ENCODE assay signal across 8 cellular contexts in genomic region chr11:93197383-93198220, GRCh38. TPM values are rescaled to one million over a fixed set of nuclear protein-coding genes. Genes with fewer than 3 reads are reported as not detected.
DNase-seq lines count a peak whose midpoint lies in the region; ATAC-seq and TF ChIP-seq lines count a peak whose summit lies in the region.

Gene SLC36A4, minus strand, starts transcription at chr11:93197991. Its CDS starts 159 bp downstream, at chr11:93197832.

- H3K9me3 ChIP-seq in upper lobe of left lung = no peaks in the 10 kb centered on the region

- H3K27me3 ChIP-seq in upper lobe of left lung = no peaks in the 10 kb centered on the region

- H3K4me3 ChIP-seq in GM12875 (ENCODE audit: low read depth, low read length) = peak within 1 kb of the TSS; percentile 79
- H3K4me3 ChIP-seq in upper lobe of left lung = peak within 1 kb of the TSS; percentile 51 to 81 (median 66)

- WGBS in upper lobe of left lung, 2 donors = 0% methylated on average over 21 to 32 of the region's 82 CpGs

- peak; percentile 90 to 97 (median 96) for DNase-seq in NCI-H1417 (lab: John Stamatoyannopoulos, UW)
- peak; percentile 80 for DNase-seq in T follicular helper cell (ENCODE audit: low read depth)
- DNase-seq in amniotic epithelial cell (ENCODE audit: low read depth) = peak; percentile 96
- DNase-seq in left cardiac atrium = peak; percentile 94
- DNase-seq in posterior vena cava (ENCODE audit: low spot score) = peak; percentile 98
- peak; percentile 96 to 97 for DNase-seq in upper lobe of left lung

- intact Hi-C loops in left cardiac atrium (cut with DNase I) = no loop called here
- intact Hi-C loops in posterior vena cava (cut with DNase I) = loop anchor here in 1 of 2 donors (10.0 kb wide), 1 partner anchor 1203 kb away; no protein-coding TSS in a partner anchor

- H3K36me3 ChIP-seq in upper lobe of left lung = no peaks in the 10 kb centered on the region

- peaks cover 4 to 13% (median 5%) of the 10 kb centered on the region in 4 donors for H3K4me1 ChIP-seq in upper lobe of left lung

- TF ChIP-seq CTCF in GM12875 (IDR thresholded peaks at IDR 0.05; ENCODE audit: borderline replicate concordance, insufficient read depth, low read depth, low read length) = no peak
- TF ChIP-seq CTCF in upper lobe of left lung (IDR thresholded peaks at IDR 0.05) = peak in 2 of 6 experiments; percentile 11 to 27

- peak; percentile 52 to 95 (median 90) for TF ChIP-seq POLR2A in upper lobe of left lung (IDR thresholded peaks at IDR 0.05)

- H3K27ac ChIP-seq in upper lobe of left lung = peak within 1 kb of the TSS; percentile 96 to 99 (median 97)

- ATAC-seq in HG02759 (IDR thresholded peaks at IDR 0.05; ENCODE audit: unreplicated experiment) (peak; percentile 92), left cardiac atrium (peak; percentile 99), upper lobe of left lung (ENCODE audit: low FRiP score in 2 of 2) (peak; percentile 98 to 99)

- TF ChIP-seq EP300 in upper lobe of left lung (IDR thresholded peaks at IDR 0.05) = peak in 3 of 4 donors; percentile 5 to 39 (median 8)

RNA-seq across cellular contexts. Expression of gene SLC36A4, which starts in this region (rescaled TPM):
- total RNA-seq in left cardiac atrium = 10 to 100 TPM; 12.3 to 17.5 TPM
- total RNA-seq in posterior vena cava = 10 to 100 TPM; 20.6 to 30.4 TPM
- total RNA-seq in upper lobe of left lung = 10 to 100 TPM; 11.4 to 37.9 (median 16.7) TPM

Comparison
In these comparisons a context has a peak if more than half of its experiments do, and no peak if none do; other contexts are left out.
1. Peak in every context shown above with its lines: DNase-seq, ATAC-seq, H3K4me3 ChIP-seq and H3K27ac ChIP-seq.